10 cellular contexts compared by ENCODE assay signal in the genomic region with DNA sequence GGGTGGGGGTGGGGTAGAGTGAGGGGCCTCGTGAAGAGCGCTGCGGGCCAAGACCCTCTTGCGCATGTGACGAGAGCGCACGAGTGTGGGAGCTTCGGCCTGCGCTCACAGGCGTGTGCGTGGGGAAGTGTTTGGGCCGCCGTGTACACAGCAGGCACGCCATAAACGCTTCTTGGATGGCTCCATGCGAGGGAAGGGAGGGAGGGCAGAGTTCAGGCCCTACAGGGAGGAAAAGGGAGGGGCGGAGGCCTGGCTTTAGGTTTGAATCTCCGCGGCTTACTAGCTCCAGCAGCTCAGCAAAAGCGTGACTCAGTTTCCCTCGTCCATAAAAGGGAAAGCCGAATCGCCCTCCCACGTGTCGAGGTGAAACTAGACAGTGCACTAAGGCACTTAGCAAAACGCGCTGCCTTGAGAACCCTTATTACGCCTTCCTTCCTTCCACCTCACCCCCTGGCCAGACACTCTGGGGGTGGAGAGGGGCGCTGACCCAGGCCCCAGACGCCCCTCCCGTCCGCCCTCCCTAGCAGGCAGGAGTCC. TPM values are rescaled to one million over a fixed set of nuclear protein-coding genes. Genes with fewer than 3 reads are reported as not detected.
DNase-seq lines count a peak whose midpoint lies in the region; ATAC-seq and TF ChIP-seq lines count a peak whose summit lies in the region.
"Had no signal": no experiment of that assay in that cellular context is flagged by ENCODE, and none has a peak within 500 bp of the region (broad histone marks: within the 10 kb centered on the region; RNA-seq: fewer than 3 reads in every experiment).

No MANE protein-coding gene starts in this region.

- ATAC-seq in CD8-positive, alpha-beta T cell: peak; percentile 16
- ATAC-seq in left ventricle myocardium superior (peak; percentile 17), HG02588 (IDR thresholded peaks at IDR 0.05; ENCODE audit: unreplicated experiment) (no peak), HG03097 (IDR thresholded peaks at IDR 0.05; ENCODE audit: low FRiP score, unreplicated experiment) (no peak)
- ATAC-seq: foreskin keratinocyte had no signal

- H3K4me1 ChIP-seq in CD8-positive, alpha-beta T cell (ENCODE audit: insufficient read depth, low read length): peaks cover 8% of the 10 kb centered on the region
- peaks cover 0 to 32% (median 20%) of the 10 kb centered on the region in 4 donors for H3K4me1 ChIP-seq in sigmoid colon

- 2 to 9% methylated on average over 32 of the region's 32 CpGs for WGBS in sigmoid colon, 2 donors

- H3K27ac Mint-ChIP-seq in CD8-positive, alpha-beta T cell: no peak overlapping the region

- peaks cover 13% of the 10 kb centered on the region for H3K27me3 ChIP-seq in CD8-positive, alpha-beta T cell (ENCODE audit: insufficient read depth, low read length)
- no peaks in the 10 kb centered on the region for H3K27me3 ChIP-seq in sigmoid colon

- H3K9me3 Mint-ChIP-seq in CD8-positive, alpha-beta T cell: peaks cover 4% of the 10 kb centered on the region

- peak overlapping the region; percentile 42 for H3K4me3 Mint-ChIP-seq in CD8-positive, alpha-beta T cell

- H3K9me3 ChIP-seq in CD8-positive, alpha-beta T cell (ENCODE audit: low read length): no peaks in the 10 kb centered on the region
- peaks cover 0 to 2% (median 0%) of the 10 kb centered on the region in 4 donors for H3K9me3 ChIP-seq in sigmoid colon

- no peak overlapping the region for H3K27ac ChIP-seq in CD8-positive, alpha-beta T cell (ENCODE audit: low read depth, low read length)
- H3K27ac ChIP-seq in VCaP: peak overlapping the region; percentile 55; the same call in 1 of the 2 replicates
- H3K27ac ChIP-seq in sigmoid colon: peak overlapping the region; percentile 66 to 75 (median 70)
- H3K27ac ChIP-seq: foreskin keratinocyte, HL-60 had no signal

- H3K36me3 Mint-ChIP-seq in CD8-positive, alpha-beta T cell: peaks cover 2% of the 10 kb centered on the region

- TF ChIP-seq EP300 in sigmoid colon (IDR thresholded peaks at IDR 0.05): no peak

- H3K4me1 Mint-ChIP-seq in CD8-positive, alpha-beta T cell (ENCODE audit: low read depth): peaks cover 23% of the 10 kb centered on the region

- H3K36me3 ChIP-seq in CD8-positive, alpha-beta T cell (ENCODE audit: insufficient read depth, low read length): no peaks in the 10 kb centered on the region
- H3K36me3 ChIP-seq in sigmoid colon: no peaks in the 10 kb centered on the region

- intact Hi-C loops in CD8-positive, alpha-beta T cell (cut with DNase I, micrococcal nuclease): no loop called here
- intact Hi-C loops in left ventricle myocardium superior (cut with micrococcal nuclease): no loop called here
- intact Hi-C loops in sigmoid colon (cut with DNase I): no loop called here

- CTCF ChIA-PET in CD8-positive, alpha-beta T cell (lab: Charles Lee): interaction anchor here (0.6 to 1.0 kb wide), 2 partner anchors 12 to 1499 kb away, joined by 3 to 4 read pairs; no protein-coding TSS in a partner anchor

- DNase-seq in CD8-positive, alpha-beta T cell: no peak
- DNase-seq in left ventricle myocardium superior (no peak), sigmoid colon (no peak), KG1 (lab: John Stamatoyannopoulos, UW) (no peak)
- no peak for DNase-seq in stimulated activated CD4-positive, alpha-beta T cell treated with anti-CD3 and anti-CD28 coated beads, Interleukin-12 subunit alpha, Interleukin-12 subunit beta, amount 100 ng/mL, for 4 hours
- DNase-seq: foreskin keratinocyte had no signal

- POLR2A ChIA-PET in CD8-positive, alpha-beta T cell (lab: Charles Lee): interaction anchor here (1.1 to 1.3 kb wide), 2 partner anchors 10 to 12 kb away, joined by 3 read pairs; no protein-coding TSS in a partner anchor

- TF ChIP-seq POLR2A in sigmoid colon (IDR thresholded peaks at IDR 0.05): no peak

- peaks cover 26% of the 10 kb centered on the region for H3K27me3 Mint-ChIP-seq in CD8-positive, alpha-beta T cell (ENCODE audit: low read depth)

- no peak for TF ChIP-seq CTCF in CD8-positive, alpha-beta T cell (IDR thresholded peaks at IDR 0.05)
- TF ChIP-seq CTCF in VCaP (conservative IDR thresholded peaks at IDR 0.05) (no peak), sigmoid colon (IDR thresholded peaks at IDR 0.05) (no peak)

- H3K4me3 ChIP-seq in CD8-positive, alpha-beta T cell (ENCODE audit: low read depth, low read length): peak overlapping the region; percentile 33
- peak overlapping the region; percentile 16 to 56 (median 52) for H3K4me3 ChIP-seq in sigmoid colon

RNA-seq across cellular contexts. Expression of gene GADD45B, which starts 12.5 kb away (rescaled TPM):
- total RNA-seq in CD8-positive, alpha-beta T cell: 100 to 1,000 TPM; 441 to 446 TPM
- total RNA-seq in left ventricle myocardium superior (42.3 TPM), sigmoid colon (100 to 1,000 TPM in 2 of 4 donors, 10 to 100 TPM in 2; 82.0 to 708 (median 108) TPM)
- 10 to 100 TPM; 25.0 to 56.3 (median 54.7) TPM for polyA plus RNA-seq in sigmoid colon

RNA-seq across cellular contexts. Expression of gene LMNB2, which starts 31.7 kb away (rescaled TPM):
- 10 to 100 TPM; 13.5 to 15.9 TPM for total RNA-seq in CD8-positive, alpha-beta T cell
- 17.7 TPM for total RNA-seq in left ventricle myocardium superior
- total RNA-seq in sigmoid colon: 10 to 100 TPM in 3 of 4 donors, 1 to 10 TPM in 1; 7.4 to 19.7 (median 12.6) TPM
- polyA plus RNA-seq in sigmoid colon: 10 to 100 TPM; 15.0 to 74.4 (median 20.3) TPM

Comparison
In these comparisons a context has a peak if more than half of its experiments do, and no peak if none do; other contexts are left out.
1. ATAC-seq: peak in CD8-positive, alpha-beta T cell (single experiment) and left ventricle myocardium superior (single experiment); none in HG02588 (single experiment) and HG03097 (single experiment).